In genomic region chr4:89837385-89837995, GRCh38 we compare ENCODE assay signal across 8 cellular contexts. TPM values are rescaled to one million over a fixed set of nuclear protein-coding genes. Genes with fewer than 3 reads are reported as not detected.
DNase-seq lines count a peak whose midpoint lies in the region; ATAC-seq and TF ChIP-seq lines count a peak whose summit lies in the region.

No MANE protein-coding gene starts in this region.

- TF ChIP-seq EP300 in SK-N-SH (IDR thresholded peaks at IDR 0.05; ENCODE audit: borderline replicate concordance in 1 of 2, low read depth in 1 of 2, low read length in 1 of 2), result no peak

- H3K4me1 ChIP-seq in SK-N-SH (ENCODE audit: control insufficient read depth in 1 of 2, insufficient read depth in 2 of 2, low read depth in 1 of 2, low read length in 1 of 2) (peaks cover 0 to 5% of the 10 kb centered on the region in 2 experiments; a peak in 2 of 4 replicates), colonic mucosa (peaks cover 6% of the 10 kb centered on the region)

- H3K27ac ChIP-seq in SK-N-SH (ENCODE audit: low read depth in 2 of 2, low read length in 1 of 2), result peak overlapping the region; percentile 40 to 90; a peak in 3 of 4 replicates
- no peak overlapping the region for H3K27ac ChIP-seq in colonic mucosa

- intact Hi-C loops in colonic mucosa (cut with DNase I), result no loop called here

- no peaks in the 10 kb centered on the region for H4K20me1 ChIP-seq in SK-N-SH (ENCODE audit: insufficient read depth)

- H3K79me2 ChIP-seq in SK-N-SH (ENCODE audit: insufficient read depth), result no peaks in the 10 kb centered on the region

- H3K27me3 ChIP-seq in SK-N-SH (ENCODE audit: insufficient read depth), result 0 out of 2 replicates have a peak, but pooled peaks cover 3% of the 10 kb centered on the region
- peaks cover 42% of the 10 kb centered on the region for H3K27me3 ChIP-seq in colonic mucosa
- H3K27me3 ChIP-seq in kidney epithelial cell (ENCODE audit: control insufficient read depth, insufficient read depth, low read length), result no peaks in the 10 kb centered on the region

- H3K9me3 ChIP-seq in SK-N-SH, result no peaks in the 10 kb centered on the region
- H3K9me3 ChIP-seq in colonic mucosa, result no peaks in the 10 kb centered on the region

- H3K9ac ChIP-seq in SK-N-SH, result peak overlapping the region; percentile 61; the same call in 1 of the 2 replicates
- no peak overlapping the region for H3K9ac ChIP-seq in colonic mucosa (ENCODE audit: low read depth in 2 of 2, low read length in 2 of 2)

- peak overlapping the region; percentile 94 for H3K4me2 ChIP-seq in SK-N-SH

- no peak for ATAC-seq in HG03159 (IDR thresholded peaks at IDR 0.05; ENCODE audit: unreplicated experiment)

- H3K4me3 ChIP-seq in SK-N-SH (ENCODE audit: low read depth in 2 of 2, low read length in 1 of 2), result peak overlapping the region; percentile 76 to 84
- H3K4me3 ChIP-seq in colonic mucosa, result peak overlapping the region; percentile 58
- peak overlapping the region; percentile 81 for H3K4me3 ChIP-seq in kidney epithelial cell (ENCODE audit: low read depth, low read length)

- no peaks in the 10 kb centered on the region for H3K9me2 ChIP-seq in SK-N-SH

- peak overlapping the region; percentile 97 for H2AFZ ChIP-seq in SK-N-SH (ENCODE audit: low read depth)

- TF ChIP-seq RAD21 in SK-N-SH (IDR thresholded peaks at IDR 0.05; ENCODE audit: low read length), result no peak; the same call in 1 of the 2 replicates

- H3K36me3 ChIP-seq in SK-N-SH (replicated peaks in 1 of 2; ENCODE audit: control insufficient read depth in 1 of 2, insufficient read depth in 2 of 2, low read length in 1 of 2) (peaks cover 0 to 2% of the 10 kb centered on the region in 2 experiments), colonic mucosa (no peaks in the 10 kb centered on the region), kidney epithelial cell (ENCODE audit: control insufficient read depth, insufficient read depth, low read length) (no peaks in the 10 kb centered on the region)

- H3F3A ChIP-seq in SK-N-SH (replicated peaks; ENCODE audit: insufficient read depth), result peaks cover 10% of the 10 kb centered on the region

- CTCF ChIA-PET in HEK293T (lab: Yijun Ruan, JAX), result interaction anchor here (0.6 kb wide), 1 partner anchor 32 kb away, joined by 3 read pairs; no protein-coding TSS in a partner anchor
- CTCF ChIA-PET in SK-N-SH (lab: Yijun Ruan, JAX), result interaction anchor here (1.0 to 2.2 kb wide), 6 partner anchors 10 to 197 kb away, joined by 3 to 9 read pairs (median 5); no protein-coding TSS in a partner anchor

- 3% methylated on average over 25 of the region's 30 CpGs for WGBS in SK-N-SH (ENCODE audit: low lambda C conversion rate)

- TF ChIP-seq CTCF in SK-N-SH (IDR thresholded peaks at IDR 0.05) (peak; percentile 41), colonic mucosa (IDR thresholded peaks at IDR 0.05) (no peak), kidney epithelial cell (IDR thresholded peaks at IDR 0.05; ENCODE audit: insufficient read depth, low read length, poor library complexity, severe bottlenecking) (peak; percentile 35)

- POLR2A ChIA-PET in HEK293T (lab: Yijun Ruan, JAX), result no interaction called here
- POLR2A ChIA-PET in SK-N-SH (lab: Yijun Ruan, JAX), result interaction anchor here (0.7 kb wide), 1 partner anchor 196 kb away, joined by 3 read pairs; no protein-coding TSS in a partner anchor

- DNase-seq in DMS 273 treated with DMSO at 0.1 percent for 48 hours (lab: John Stamatoyannopoulos, UW), result peak; percentile 33
- DNase-seq in HEK293T (ENCODE audit: extremely low spot score), result peak; percentile 56
- peak; percentile 54 for DNase-seq in SK-N-SH
- DNase-seq in colonic mucosa, result peak; percentile 20
- no peak for DNase-seq in kidney epithelial cell (ENCODE audit: low read depth)
- peak; percentile 44 for DNase-seq in stimulated activated CD8-positive, alpha-beta memory T cell treated with anti-CD3 and anti-CD28 coated beads, Interleukin-4, amount 100 ng/mL, for 48 hours
- DNase-seq in DMS79 treated with DMSO at 0.1 percent for 48 hours (lab: John Stamatoyannopoulos, UW), result no peak

TF ChIP-seq in HEK293T, 16 proteins besides CTCF, POLR2A, EP300 and RAD21:
- TF ChIP-seq LEF1 (IDR thresholded peaks at IDR 0.05; ENCODE audit: borderline replicate concordance) (no peak), HDGF (IDR thresholded peaks at IDR 0.05; ENCODE audit: borderline replicate concordance) (no peak), FOXA1 (IDR thresholded peaks at IDR 0.05) (no peak), FOXK2 (IDR thresholded peaks at IDR 0.05) (no peak), PKNOX1 (IDR thresholded peaks at IDR 0.05) (no peak), ZNF384 (IDR thresholded peaks at IDR 0.05) (no peak), FOXM1 (IDR thresholded peaks at IDR 0.05; ENCODE audit: borderline replicate concordance) (no peak), TARDBP (IDR thresholded peaks at IDR 0.05) (no peak), BHLHE40 (IDR thresholded peaks at IDR 0.05; ENCODE audit: borderline replicate concordance) (no peak), SUZ12 (IDR thresholded peaks at IDR 0.05) (no peak), SP1 (IDR thresholded peaks at IDR 0.05) (no peak), CTBP1 (IDR thresholded peaks at IDR 0.05; ENCODE audit: borderline replicate concordance) (no peak; the same call in 1 of the 2 replicates), ELF4 (IDR thresholded peaks at IDR 0.05) (no peak), ARNT (IDR thresholded peaks at IDR 0.05) (no peak), NFRKB (IDR thresholded peaks at IDR 0.05) (no peak), L3MBTL2 (conservative IDR thresholded peaks at IDR 0.05) (no peak)

TF ChIP-seq in SK-N-SH, 30 proteins besides CTCF, POLR2A, EP300 and RAD21:
- TF ChIP-seq RXRA (IDR thresholded peaks at IDR 0.05; ENCODE audit: borderline replicate concordance, low read depth) (no peak), NRF1 (IDR thresholded peaks at IDR 0.05; ENCODE audit: low read depth, low read length) (no peak), FOXM1 (IDR thresholded peaks at IDR 0.05; ENCODE audit: low read depth) (no peak), REST (IDR thresholded peaks at IDR 0.05; ENCODE audit: low read depth, low read length) (no peak), JUND (IDR thresholded peaks at IDR 0.05) (no peak), RFX5 (IDR thresholded peaks at IDR 0.05; ENCODE audit: low read length) (peak; percentile 75), SIN3A (IDR thresholded peaks at IDR 0.05; ENCODE audit: borderline replicate concordance, low read depth, low read length) (no peak), CHD2 (IDR thresholded peaks at IDR 0.05; ENCODE audit: low read length, partially characterized antibody) (no peak)

RNA-seq across cellular contexts. Expression of gene SNCA, which starts 0.5 kb away (rescaled TPM):
- polyA plus RNA-seq in SK-N-SH (2012; rRNA removed), result 12.0 and 12.9 TPM in 2 replicates
- polyA plus RNA-seq in SK-N-SH (2012; cell fraction: cytosol; rRNA removed), result 17.0 and 23.5 TPM in 2 replicates
- polyA plus RNA-seq in SK-N-SH (2012; cell fraction: nucleus; rRNA removed), result 4.8 and 6.9 TPM in 2 replicates
- total RNA-seq in colonic mucosa (1 to 10 TPM; 1.2 to 5.7 TPM), kidney epithelial cell (7.6 and 8.7 TPM in 2 replicates)

RNA-seq across cellular contexts. Expression of gene MMRN1, which starts 57.2 kb away (rescaled TPM):
- polyA plus RNA-seq in SK-N-SH (2012; rRNA removed), result not detected in 2 replicates
- not detected in 2 replicates for polyA plus RNA-seq in SK-N-SH (2012; cell fraction: cytosol; rRNA removed)
- polyA plus RNA-seq in SK-N-SH (2012; cell fraction: nucleus; rRNA removed), result not detected in 2 replicates
- total RNA-seq in colonic mucosa, result 10 to 100 TPM in 1 of 2 donors, 1 to 10 TPM in 1; 6.7 to 11.9 TPM
- total RNA-seq in kidney epithelial cell, result not detected in 2 replicates

Comparison
In these comparisons a context has a peak if more than half of its experiments do, and no peak if none do; other contexts are left out.
1. DNase-seq: peak in DMS 273 treated with DMSO at 0.1 percent for 48 hours (single experiment), HEK293T (single experiment), SK-N-SH (single experiment), colonic mucosa (single experiment) and stimulated activated CD8-positive, alpha-beta memory T cell treated with anti-CD3 and anti-CD28 coated beads, Interleukin-4, amount 100 ng/mL, for 48 hours (single experiment); none in kidney epithelial cell (single experiment) and DMS79 treated with DMSO at 0.1 percent for 48 hours (single experiment).
2. Peak in every context shown above with its lines, with median percentiles within 50 percentile points of each other: H3K4me3 ChIP-seq.